Comparison of ENCODE assay signal across 32 cellular contexts in genomic region chr2:28227498-28227897, GRCh38.
"Had no signal": no experiment of that assay in that cellular context is flagged by ENCODE, and none has a peak within 500 bp of the region (broad histone marks: within the 10 kb centered on the region; RNA-seq: fewer than 3 reads in every experiment).

No MANE protein-coding gene starts in this region.

- H3K9ac ChIP-seq: SK-N-SH had no signal

- H3K36me3 ChIP-seq: ascending aorta, breast epithelium, MG63, SJCRH30 had no signal

- H3K27me3 ChIP-seq: ascending aorta, body of pancreas, breast epithelium, MG63, SJCRH30 had no signal

- H3K4me3 Mint-ChIP-seq: activated B cell treated with CpG ODN at 0.5 μM for 24 hours; activated CD4-positive, alpha-beta memory T cell treated with anti-CD3 and anti-CD28 coated beads for 36 hours; activated naive CD4-positive, alpha-beta T cell treated with anti-CD3 and anti-CD28 coated beads, Interleukin-2, amount 10 ng/mL, durations not matched to agents 7 days and 5 days; activated naive CD8-positive, alpha-beta T cell; activated T-cell treated with anti-CD3 and anti-CD28 coated beads, Interleukin-2, amount 50 U/mL, for 4 hours; activated T-helper 1 cell treated with anti-CD3 and anti-CD28 coated beads, Interleukin-12 subunit alpha, Interleukin-12 subunit beta, Interleukin-2, Interleukin-4 antibody, amounts not matched to agents 30 ng/mL and 10 ng/mL and 1 ng/mL, durations not matched to agents 14 hours and 24 hours and 36 hours; T-helper 1 cell treated with Interleukin-12 subunit alpha and Interleukin-12 subunit beta and Interleukin-4 antibody, amounts not matched to agents 30 μg/mL and 1 μg/mL, for 36 hours; T-helper 2 cell treated with Interferon-gamma antibody and Interleukin-4, amounts not matched to agents 5 μg/mL and 100 μg/mL, for 36 hours had no signal

- H3K9me3 ChIP-seq: ascending aorta, body of pancreas, breast epithelium, MG63, SJCRH30, SK-N-SH had no signal

- H3K4me1 Mint-ChIP-seq: activated B cell treated with CpG ODN at 0.5 μM for 24 hours had no signal

- H3K27ac ChIP-seq: body of pancreas, SJCRH30 had no signal

- H3K9me2 ChIP-seq: SK-N-SH had no signal

- H3K4me3 ChIP-seq: ascending aorta, body of pancreas, breast epithelium, MG63, SJCRH30 had no signal

- H3K9me3 Mint-ChIP-seq: activated B cell treated with CpG ODN at 0.5 μM for 24 hours; activated CD4-positive, alpha-beta memory T cell treated with anti-CD3 and anti-CD28 coated beads for 36 hours; activated naive CD4-positive, alpha-beta T cell treated with anti-CD3 and anti-CD28 coated beads, Interleukin-2, amount 10 ng/mL, durations not matched to agents 7 days and 5 days; activated T-cell treated with anti-CD3 and anti-CD28 coated beads, Interleukin-2, amount 50 U/mL, for 4 hours; activated T-helper 1 cell treated with anti-CD3 and anti-CD28 coated beads, Interleukin-12 subunit alpha, Interleukin-12 subunit beta, Interleukin-2, Interleukin-4 antibody, amounts not matched to agents 30 ng/mL and 10 ng/mL and 1 ng/mL, durations not matched to agents 14 hours and 24 hours and 36 hours; T-helper 1 cell treated with Interleukin-12 subunit alpha and Interleukin-12 subunit beta and Interleukin-4 antibody, amounts not matched to agents 30 μg/mL and 1 μg/mL, for 36 hours; T-helper 2 cell treated with Interferon-gamma antibody and Interleukin-4, amounts not matched to agents 5 μg/mL and 100 μg/mL, for 36 hours had no signal

- H3K4me2 ChIP-seq: SK-N-SH had no signal

- ATAC-seq: activated T-cell treated with anti-CD3 and anti-CD28 coated beads, Interleukin-2, amount 50 U/mL, for 4 hours; body of pancreas; Panc1 had no signal

- H3K27me3 Mint-ChIP-seq: activated B cell treated with CpG ODN at 0.5 μM for 24 hours; activated CD4-positive, alpha-beta memory T cell treated with anti-CD3 and anti-CD28 coated beads for 36 hours; activated naive CD4-positive, alpha-beta T cell treated with anti-CD3 and anti-CD28 coated beads, Interleukin-2, amount 10 ng/mL, durations not matched to agents 7 days and 5 days; activated naive CD8-positive, alpha-beta T cell had no signal

- H3K36me3 Mint-ChIP-seq: activated CD4-positive, alpha-beta memory T cell treated with anti-CD3 and anti-CD28 coated beads for 36 hours had no signal

- DNase-seq: activated B cell treated with CpG ODN at 0.5 μM for 24 hours; activated CD4-positive, alpha-beta memory T cell treated with anti-CD3 and anti-CD28 coated beads for 36 hours; activated CD4-positive, alpha-beta T cell treated with anti-CD3 and anti-CD28 coated beads for 4 hours; activated CD4-positive, alpha-beta T cell treated with anti-CD3 and anti-CD28 coated beads, Interleukin-2, amount 50 U/mL, for 1 hour; activated CD4-positive, CD25-positive, alpha-beta regulatory T cell treated with anti-CD3 and anti-CD28 coated beads, Interleukin-2, amount 50 U/mL, for 72 hours; activated CD8-positive, alpha-beta memory T cell treated with anti-CD3 and anti-CD28 coated beads, Interleukin-2, amount 50 U/mL, for 4 hours; activated effector memory CD4-positive, alpha-beta T cell treated with Interleukin-2 at 50 U/mL for 16 hours; activated naive CD4-positive, alpha-beta T cell treated with anti-CD3 and anti-CD28 coated beads, Interleukin-2, amount 10 ng/mL, durations not matched to agents 7 days and 5 days; activated T-cell treated with anti-CD3 and anti-CD28 coated beads for 4 hours; activated T-cell treated with anti-CD3 and anti-CD28 coated beads, Interleukin-2, amount 50 U/mL, for 4 hours; amygdala; body of pancreas; Kasumi-1; KG1; MG63; NCI-H1048; NCI-H1105 treated with DMSO at 0.1 percent for 48 hours; NCI-H1436; NCI-H1694; NCI-H2029; NCI-H345; NCI-H524 treated with DMSO at 0.1 percent for 48 hours; SHP77; SJCRH30; SK-N-SH had no signal

- H3K27ac Mint-ChIP-seq: activated B cell treated with CpG ODN at 0.5 μM for 24 hours; activated CD4-positive, alpha-beta memory T cell treated with anti-CD3 and anti-CD28 coated beads for 36 hours; activated naive CD4-positive, alpha-beta T cell treated with anti-CD3 and anti-CD28 coated beads, Interleukin-2, amount 10 ng/mL, durations not matched to agents 7 days and 5 days; activated naive CD8-positive, alpha-beta T cell; activated T-helper 1 cell treated with anti-CD3 and anti-CD28 coated beads, Interleukin-12 subunit alpha, Interleukin-12 subunit beta, Interleukin-2, Interleukin-4 antibody, amounts not matched to agents 30 ng/mL and 10 ng/mL and 1 ng/mL, durations not matched to agents 14 hours and 24 hours and 36 hours; T-helper 1 cell treated with Interleukin-12 subunit alpha and Interleukin-12 subunit beta and Interleukin-4 antibody, amounts not matched to agents 30 μg/mL and 1 μg/mL, for 36 hours; T-helper 2 cell treated with Interferon-gamma antibody and Interleukin-4, amounts not matched to agents 5 μg/mL and 100 μg/mL, for 36 hours had no signal

- H3K4me1 ChIP-seq: breast epithelium had no signal
